Comparison of ENCODE assay signal across 17 cellular contexts in genomic region chr22:46031965-46032851, GRCh38. TPM values are rescaled to one million over a fixed set of nuclear protein-coding genes. Genes with fewer than 3 reads are reported as not detected.
A peak's percentile ranks its signal among the peaks of the same experiment; 100 is the strongest.
DNase-seq lines count a peak whose midpoint lies in the region; ATAC-seq and TF ChIP-seq lines count a peak whose summit lies in the region.
"Had no signal": no experiment of that assay in that cellular context is flagged by ENCODE, and none has a peak within 500 bp of the region (broad histone marks: within the 10 kb centered on the region; RNA-seq: fewer than 3 reads in every experiment).

No MANE protein-coding gene starts in this region.

- H3K4me3 ChIP-seq in lower lobe of right lung (no peak overlapping the region), upper lobe of right lung (no peak overlapping the region)

- TF ChIP-seq CTCF in lower lobe of right lung (IDR thresholded peaks at IDR 0.05) (no peak), upper lobe of right lung (IDR thresholded peaks at IDR 0.05) (no peak)

- no peaks in the 10 kb centered on the region for H3K9me3 ChIP-seq in lower lobe of right lung
- H3K9me3 ChIP-seq in upper lobe of right lung, result no peaks in the 10 kb centered on the region

- CTCF ChIA-PET in activated naive CD4-positive, alpha-beta T cell treated with anti-CD3 and anti-CD28 coated beads, Interleukin-2, amount 10 ng/mL, durations not matched to agents 7 days and 5 days (lab: Charles Lee), result interaction anchor here (0.7 kb wide), 1 partner anchor 116 kb away, joined by 3 read pairs; no protein-coding TSS in a partner anchor

- peaks cover 44% of the 10 kb centered on the region for H3K27me3 Mint-ChIP-seq in activated naive CD4-positive, alpha-beta T cell treated with anti-CD3 and anti-CD28 coated beads, Interleukin-2, amount 10 ng/mL, durations not matched to agents 7 days and 5 days
- peaks cover 9% of the 10 kb centered on the region for H3K27me3 Mint-ChIP-seq in dendritic cell treated with granulocyte-macrophage colony-stimulating factor and Interleukin-4, amounts not matched to agents 40 ng/mL and 50 ng/mL, for 4 days

- H3K9me3 Mint-ChIP-seq in activated naive CD4-positive, alpha-beta T cell treated with anti-CD3 and anti-CD28 coated beads, Interleukin-2, amount 10 ng/mL, durations not matched to agents 7 days and 5 days, result no peaks in the 10 kb centered on the region
- H3K9me3 Mint-ChIP-seq in dendritic cell treated with granulocyte-macrophage colony-stimulating factor and Interleukin-4, amounts not matched to agents 40 ng/mL and 50 ng/mL, for 4 days, result no peaks in the 10 kb centered on the region
- H3K9me3 Mint-ChIP-seq: activated naive CD4-positive, alpha-beta T cell treated with anti-CD3 and anti-CD28 coated beads for 36 hours had no signal

- H3K36me3 ChIP-seq in lower lobe of right lung, result no peaks in the 10 kb centered on the region
- no peaks in the 10 kb centered on the region for H3K36me3 ChIP-seq in upper lobe of right lung
- H3K36me3 ChIP-seq: brain microvascular endothelial cell, WERI-Rb-1 had no signal

- no peak overlapping the region for H3K4me3 Mint-ChIP-seq in activated naive CD4-positive, alpha-beta T cell treated with anti-CD3 and anti-CD28 coated beads, Interleukin-2, amount 10 ng/mL, durations not matched to agents 7 days and 5 days
- H3K4me3 Mint-ChIP-seq in dendritic cell treated with granulocyte-macrophage colony-stimulating factor and Interleukin-4, amounts not matched to agents 40 ng/mL and 50 ng/mL, for 4 days, result no peak overlapping the region
- H3K4me3 Mint-ChIP-seq: activated naive CD4-positive, alpha-beta T cell treated with anti-CD3 and anti-CD28 coated beads for 36 hours; CD8-positive, alpha-beta memory T cell had no signal

- ATAC-seq in lower lobe of right lung (no peak), upper lobe of right lung (no peak)

- H3K27me3 ChIP-seq in lower lobe of right lung (ENCODE audit: low read depth), result no peaks in the 10 kb centered on the region
- no peaks in the 10 kb centered on the region for H3K27me3 ChIP-seq in upper lobe of right lung
- H3K27me3 ChIP-seq: brain microvascular endothelial cell had no signal

- H3K27ac ChIP-seq in lower lobe of right lung (no peak overlapping the region), upper lobe of right lung (no peak overlapping the region)
- H3K27ac ChIP-seq: brain microvascular endothelial cell, WERI-Rb-1 had no signal

- H3K4me1 Mint-ChIP-seq in activated naive CD4-positive, alpha-beta T cell treated with anti-CD3 and anti-CD28 coated beads, Interleukin-2, amount 10 ng/mL, durations not matched to agents 7 days and 5 days, result peaks cover 22% of the 10 kb centered on the region
- peaks cover 22% of the 10 kb centered on the region for H3K4me1 Mint-ChIP-seq in dendritic cell treated with granulocyte-macrophage colony-stimulating factor and Interleukin-4, amounts not matched to agents 40 ng/mL and 50 ng/mL, for 4 days (ENCODE audit: low read depth)

- no peaks in the 10 kb centered on the region for H3K36me3 Mint-ChIP-seq in activated naive CD4-positive, alpha-beta T cell treated with anti-CD3 and anti-CD28 coated beads, Interleukin-2, amount 10 ng/mL, durations not matched to agents 7 days and 5 days
- H3K36me3 Mint-ChIP-seq in dendritic cell treated with granulocyte-macrophage colony-stimulating factor and Interleukin-4, amounts not matched to agents 40 ng/mL and 50 ng/mL, for 4 days (ENCODE audit: low read depth), result no peaks in the 10 kb centered on the region
- H3K36me3 Mint-ChIP-seq: CD8-positive, alpha-beta memory T cell had no signal

- DNase-seq in activated naive CD4-positive, alpha-beta T cell treated with anti-CD3 and anti-CD28 coated beads, Interleukin-2, amount 10 ng/mL, durations not matched to agents 7 days and 5 days, result peak; percentile 16
- no peak for DNase-seq in activated naive CD4-positive, alpha-beta T cell (lab: John Stamatoyannopoulos, UW)
- DNase-seq in lower lobe of right lung (peak; percentile 36), upper lobe of right lung (peak; percentile 51), NCI-H82 treated with DMSO at 0.1 percent for 48 hours (lab: John Stamatoyannopoulos, UW; ENCODE audit: unreplicated experiment) (no peak), NCI-H1436 (lab: John Stamatoyannopoulos, UW) (no peak), activated gamma-delta T cell (lab: John Stamatoyannopoulos, UW) (no peak)
- DNase-seq: activated naive CD4-positive, alpha-beta T cell treated with anti-CD3 and anti-CD28 coated beads for 36 hours; brain microvascular endothelial cell; Karpas-422; midbrain; NCI-H1694; NCI-H446; stimulated activated CD4-positive, alpha-beta T cell treated with anti-CD3 and anti-CD28 coated beads, Interleukin-15, amount 100 ng/mL, for 24 hours; WERI-Rb-1 had no signal

- intact Hi-C loops in dendritic cell treated with granulocyte-macrophage colony-stimulating factor and Interleukin-4, amounts not matched to agents 40 ng/mL and 50 ng/mL, for 4 days (cut with micrococcal nuclease), result no loop called here
- intact Hi-C loops in lower lobe of right lung (cut with DNase I), result no loop called here
- intact Hi-C loops in upper lobe of right lung (cut with DNase I), result no loop called here

- H3K4me1 ChIP-seq in lower lobe of right lung (peaks cover 22% of the 10 kb centered on the region), upper lobe of right lung (peaks cover 19% of the 10 kb centered on the region)

- H3K27ac Mint-ChIP-seq in activated naive CD4-positive, alpha-beta T cell treated with anti-CD3 and anti-CD28 coated beads, Interleukin-2, amount 10 ng/mL, durations not matched to agents 7 days and 5 days, result no peak overlapping the region
- H3K27ac Mint-ChIP-seq in dendritic cell treated with granulocyte-macrophage colony-stimulating factor and Interleukin-4, amounts not matched to agents 40 ng/mL and 50 ng/mL, for 4 days, result peak overlapping the region; percentile 37
- H3K27ac Mint-ChIP-seq: activated naive CD4-positive, alpha-beta T cell treated with anti-CD3 and anti-CD28 coated beads for 36 hours; CD8-positive, alpha-beta memory T cell had no signal

RNA-seq across cellular contexts. Expression of gene WNT7B, which starts 55.2 kb away (rescaled TPM):
- total RNA-seq in lower lobe of right lung, result 6.3 TPM
- total RNA-seq in upper lobe of right lung, result 5.4 TPM
- total RNA-seq: activated naive CD4-positive, alpha-beta T cell treated with anti-CD3 and anti-CD28 coated beads for 36 hours; CD8-positive, alpha-beta memory T cell had no signal

Comparison
In these comparisons a context has a peak if more than half of its experiments do, and no peak if none do; other contexts are left out.
1. DNase-seq: peak in activated naive CD4-positive, alpha-beta T cell treated with anti-CD3 and anti-CD28 coated beads, Interleukin-2, amount 10 ng/mL, durations not matched to agents 7 days and 5 days (single experiment), lower lobe of right lung (single experiment) and upper lobe of right lung (single experiment); none in activated naive CD4-positive, alpha-beta T cell (0 of 4), NCI-H82 treated with DMSO at 0.1 percent for 48 hours (single experiment), NCI-H1436 (single experiment) and activated gamma-delta T cell (single experiment).